ENCODE assay signal across 17 cellular contexts in the genomic region with DNA sequence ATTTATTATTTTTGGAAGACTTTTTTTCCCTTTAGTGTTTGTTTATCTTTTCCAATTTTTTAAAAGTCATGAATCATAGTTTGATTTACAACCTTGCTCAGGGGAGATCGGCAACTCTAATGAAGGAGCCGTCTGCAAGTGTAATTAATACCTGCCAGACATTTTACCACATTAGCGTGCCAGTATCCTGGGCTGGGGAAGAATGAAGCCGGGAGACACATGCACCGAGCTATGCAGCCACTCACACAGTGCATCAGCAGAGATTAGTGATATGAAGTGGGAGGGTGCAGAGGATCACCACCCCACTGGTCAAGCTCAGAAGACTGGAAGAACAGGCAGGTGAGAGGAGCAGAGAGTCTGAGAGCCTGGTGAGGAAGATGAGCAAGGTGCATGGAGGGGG.
DNase-seq lines count a peak whose midpoint lies in the region; ATAC-seq lines count a peak whose summit lies in the region.
"Had no signal": no experiment of that assay in that cellular context is flagged by ENCODE, and none has a peak within 500 bp of the region (broad histone marks: within the 10 kb centered on the region; RNA-seq: fewer than 3 reads in every experiment).

No MANE protein-coding gene starts in this region.

- DNase-seq in NCI-H1417 (lab: John Stamatoyannopoulos, UW): peak in 2 of 3 experiments; percentile 26 to 72
- DNase-seq in NCI-H1417 treated with DMSO at 0.1 percent for 48 hours (lab: John Stamatoyannopoulos, UW): no peak
- DNase-seq in NCI-H69 (lab: John Stamatoyannopoulos, UW): peak; percentile 5
- DNase-seq in kidney glomerular epithelial cell (lab: John Stamatoyannopoulos, UW): peak; percentile 47
- no peak for DNase-seq in stimulated activated CD4-positive, alpha-beta T cell treated with anti-CD3 and anti-CD28 coated beads, Interleukin-15, amount 100 ng/mL, for 24 hours
- no peak for DNase-seq in Right ventricle myocardium inferior (ENCODE audit: missing footprints)
- no peak for DNase-seq in MV-4-11 (lab: John Stamatoyannopoulos, UW)
- DNase-seq: BE2C; CD4-positive, alpha-beta memory T cell; NCI-H1694; NCI-H2107; NCI-H345; NCI-H526; OCI-M1; RPMI8226; SJCRH30 had no signal

- no peak for ATAC-seq in Right ventricle myocardium inferior
- ATAC-seq in HG02571 (IDR thresholded peaks at IDR 0.05; ENCODE audit: unreplicated experiment): no peak

- intact Hi-C loops in Right ventricle myocardium inferior (cut with DNase I): no loop called here

Comparison
In these comparisons a context has a peak if more than half of its experiments do, and no peak if none do; other contexts are left out.
1. DNase-seq: peak in NCI-H1417 (2 of 3), NCI-H69 (single experiment) and kidney glomerular epithelial cell (single experiment); none in NCI-H1417 treated with DMSO at 0.1 percent for 48 hours (single experiment), stimulated activated CD4-positive, alpha-beta T cell treated with anti-CD3 and anti-CD28 coated beads, Interleukin-15, amount 100 ng/mL, for 24 hours (single experiment), Right ventricle myocardium inferior (single experiment) and MV-4-11 (single experiment).